Comparison of ENCODE assay signal across 9 cellular contexts in the genomic region with DNA sequence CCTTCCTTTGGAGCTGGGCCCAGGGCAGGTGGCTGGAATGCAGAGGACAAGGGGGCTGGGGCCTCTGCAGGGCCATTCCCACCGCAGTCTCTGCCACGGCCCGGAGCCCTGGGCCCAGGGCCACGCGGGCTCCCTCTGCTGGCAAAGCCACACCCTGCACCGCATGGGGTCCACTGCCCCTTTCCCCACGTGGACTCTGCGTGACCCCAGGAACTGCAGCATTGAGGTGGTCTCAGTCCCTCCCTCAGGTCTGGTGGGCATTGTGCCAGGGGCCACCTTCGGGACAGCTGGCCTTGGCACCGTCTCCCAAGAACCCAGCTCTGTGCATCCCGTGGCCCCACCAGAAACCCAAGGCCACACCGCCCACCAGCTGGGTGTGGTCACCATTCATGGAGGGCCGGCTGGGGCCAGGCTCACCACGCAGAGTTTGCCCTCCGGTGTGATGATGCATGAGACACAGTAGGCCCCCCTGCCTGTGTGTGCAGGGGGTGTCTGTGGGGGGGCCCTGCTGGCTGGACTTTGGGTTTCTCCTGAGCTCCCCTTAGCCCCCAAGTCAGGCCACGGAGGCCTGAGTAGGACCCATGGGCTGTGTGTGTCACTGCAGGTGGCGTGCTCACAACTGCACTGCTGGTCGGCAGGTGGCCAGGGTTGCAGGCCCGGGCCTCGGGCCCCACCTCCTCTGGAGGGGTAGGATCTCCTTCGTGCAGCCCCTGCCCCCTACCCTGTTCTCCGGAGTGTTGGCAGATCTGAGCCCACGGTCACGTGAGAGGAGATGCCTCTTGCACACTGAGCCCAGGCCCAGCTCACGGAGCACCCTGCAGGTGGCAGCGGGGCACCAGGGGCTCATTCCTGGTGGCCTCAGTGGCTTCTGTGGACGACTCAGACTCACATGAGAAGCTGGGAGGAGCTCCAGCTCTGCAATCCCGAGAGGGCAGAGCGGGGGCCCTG. TPM values are rescaled to one million over a fixed set of nuclear protein-coding genes. Genes with fewer than 3 reads are reported as not detected.
DNase-seq lines count a peak whose midpoint lies in the region; ATAC-seq lines count a peak whose summit lies in the region.
"Had no signal": no experiment of that assay in that cellular context is flagged by ENCODE, and none has a peak within 500 bp of the region (broad histone marks: within the 10 kb centered on the region; RNA-seq: fewer than 3 reads in every experiment).

No MANE protein-coding gene starts in this region.

- CTCF ChIA-PET in CD4-positive, alpha-beta memory T cell (lab: Charles Lee; ENCODE audit: partially characterized antibody): interaction anchor here (0.6 to 1.6 kb wide), 7 partner anchors 9 to 136 kb away, joined by 3 to 5 read pairs (median 4); no protein-coding TSS in a partner anchor

- no peaks in the 10 kb centered on the region for H3K9me3 Mint-ChIP-seq in CD4-positive, alpha-beta memory T cell

- peaks cover 0 to 4% (median 1%) of the 10 kb centered on the region in 4 donors for H3K4me1 Mint-ChIP-seq in CD4-positive, alpha-beta memory T cell

- H3K4me1 ChIP-seq in CD4-positive, alpha-beta memory T cell (ENCODE audit: insufficient read depth, low read length): peaks cover 3% of the 10 kb centered on the region

- peaks cover 0 to 9% of the 10 kb centered on the region in 2 donors for H3K27me3 Mint-ChIP-seq in CD4-positive, alpha-beta memory T cell

- in situ Hi-C loops in G401 (cut with HindIII; ENCODE audit: low sequenced_read_pairs): no loop called here

- peak; percentile 37 to 48 (median 43) for DNase-seq in CD4-positive, alpha-beta memory T cell
- peak in 50 of 76 experiments; percentile 6 to 66 (median 25) for DNase-seq in HUDEP-2 (lab: John Stamatoyannopoulos, UW; ENCODE audit: unreplicated experiment in 76 of 76)
- DNase-seq in activated CD4-positive, alpha-beta T cell treated with anti-CD3 and anti-CD28 coated beads for 24 hours (ENCODE audit: low read depth in 2 of 2): peak; percentile 45 to 57
- peak; percentile 16 to 47 for DNase-seq in dermis microvascular lymphatic vessel endothelial cell (ENCODE audit: low read depth in 2 of 2)
- DNase-seq in myocyte (ENCODE audit: low read depth): peak; percentile 52
- DNase-seq in stimulated activated naive CD4-positive, alpha-beta T cell treated with Interleukin-2 at 50 U/mL for 16 hours (lab: John Stamatoyannopoulos, UW): peak; percentile 27
- no peak for DNase-seq in G401 (ENCODE audit: low spot score)

- intact Hi-C loops in CD4-positive, alpha-beta memory T cell (cut with micrococcal nuclease): loop anchor here (2.0 kb wide), 1 partner anchor 408 kb away; no protein-coding TSS in a partner anchor

- no peak overlapping the region for H3K27ac Mint-ChIP-seq in CD4-positive, alpha-beta memory T cell

- no peak for ATAC-seq in HG02870 (IDR thresholded peaks at IDR 0.05; ENCODE audit: unreplicated experiment)

- H3K36me3 ChIP-seq in CD4-positive, alpha-beta memory T cell (ENCODE audit: insufficient read depth, low read length): no peaks in the 10 kb centered on the region

- H3K27me3 ChIP-seq in CD4-positive, alpha-beta memory T cell (ENCODE audit: insufficient read depth, low read length): peaks cover 8% of the 10 kb centered on the region

- POLR2A ChIA-PET in CD4-positive, alpha-beta memory T cell (lab: Charles Lee; ENCODE audit: partially characterized antibody): interaction anchor here (1.1 kb wide), 1 partner anchor 34 kb away, joined by 3 read pairs; the partner anchor contains the start of gene MRPL20

- no peak overlapping the region for H3K27ac ChIP-seq in CD4-positive, alpha-beta memory T cell (ENCODE audit: low read depth, low read length)
- H3K27ac ChIP-seq: skin epidermis had no signal

- no peaks in the 10 kb centered on the region for H3K36me3 Mint-ChIP-seq in CD4-positive, alpha-beta memory T cell

- H3K9me3 ChIP-seq in CD4-positive, alpha-beta memory T cell (ENCODE audit: control insufficient read depth in 1 of 2, low read length in 2 of 2): no peaks in the 10 kb centered on the region

- no peak overlapping the region for H3K4me3 ChIP-seq in CD4-positive, alpha-beta memory T cell (ENCODE audit: low read length in 2 of 2)
- H3K4me3 ChIP-seq: skin epidermis had no signal

- no peak overlapping the region for H3K4me3 Mint-ChIP-seq in CD4-positive, alpha-beta memory T cell

RNA-seq across cellular contexts. Expression of gene VWA1, which starts 5.7 kb away (rescaled TPM):
- not detected for total RNA-seq in CD4-positive, alpha-beta memory T cell
- not detected for polyA plus RNA-seq in CD4-positive, alpha-beta memory T cell
- 6.9 and 7.7 TPM in 2 replicates for total RNA-seq in dermis microvascular lymphatic vessel endothelial cell
- 0.52 and 1.0 TPM in 2 replicates for total RNA-seq in myocyte
- polyA plus RNA-seq in myocyte (2012): 1.2 TPM
- total RNA-seq in G401 (2014; rRNA removed; shearing (Covaris generic)): 20.3 and 26.8 TPM in 2 replicates

RNA-seq across cellular contexts. Expression of gene ATAD3C, which starts 8.3 kb away (rescaled TPM):
- total RNA-seq in CD4-positive, alpha-beta memory T cell: 1 to 10 TPM; 1.5 to 1.6 TPM
- 1 to 10 TPM; 1.8 to 2.1 TPM for polyA plus RNA-seq in CD4-positive, alpha-beta memory T cell
- total RNA-seq in dermis microvascular lymphatic vessel endothelial cell (0.39 and 0.89 TPM in 2 replicates), myocyte (not detected in 2 replicates)
- polyA plus RNA-seq in myocyte (2012): 0.30 TPM
- total RNA-seq in G401 (2014; rRNA removed; shearing (Covaris generic)): 0.14 TPM in 1 of 2 replicates, not detected in the other

RNA-seq across cellular contexts. Expression of gene ANKRD65, which starts 20.1 kb away (rescaled TPM):
- not detected for total RNA-seq in CD4-positive, alpha-beta memory T cell
- polyA plus RNA-seq in CD4-positive, alpha-beta memory T cell: not detected
- total RNA-seq in dermis microvascular lymphatic vessel endothelial cell: 0.25 and 0.26 TPM in 2 replicates
- total RNA-seq in myocyte: not detected in 2 replicates
- polyA plus RNA-seq in myocyte (2012): not detected
- total RNA-seq in G401 (2014; rRNA removed; shearing (Covaris generic)): 0.43 and 0.54 TPM in 2 replicates

RNA-seq across cellular contexts. Expression of gene ATAD3B, which starts 30.4 kb away (rescaled TPM):
- total RNA-seq in CD4-positive, alpha-beta memory T cell: 10 to 100 TPM; 51.1 to 53.8 TPM
- polyA plus RNA-seq in CD4-positive, alpha-beta memory T cell: 1 to 10 TPM; 2.9 to 8.1 TPM
- 13.3 and 16.6 TPM in 2 replicates for total RNA-seq in dermis microvascular lymphatic vessel endothelial cell
- total RNA-seq in myocyte: 12.1 and 20.2 TPM in 2 replicates
- polyA plus RNA-seq in myocyte (2012): 14.2 TPM
- 73.1 and 102 TPM in 2 replicates for total RNA-seq in G401 (2014; rRNA removed; shearing (Covaris generic))

RNA-seq across cellular contexts. Expression of gene MRPL20, which starts 34.1 kb away (rescaled TPM):
- 100 to 1,000 TPM; 119 to 123 TPM for total RNA-seq in CD4-positive, alpha-beta memory T cell
- polyA plus RNA-seq in CD4-positive, alpha-beta memory T cell: 100 to 1,000 TPM; 171 to 202 TPM
- total RNA-seq in dermis microvascular lymphatic vessel endothelial cell (88.1 and 95.9 TPM in 2 replicates), myocyte (113 TPM in 2 replicates)
- polyA plus RNA-seq in myocyte (2012): 172 TPM
- total RNA-seq in G401 (2014; rRNA removed; shearing (Covaris generic)): 60.9 and 75.0 TPM in 2 replicates
